In the genomic region with DNA sequence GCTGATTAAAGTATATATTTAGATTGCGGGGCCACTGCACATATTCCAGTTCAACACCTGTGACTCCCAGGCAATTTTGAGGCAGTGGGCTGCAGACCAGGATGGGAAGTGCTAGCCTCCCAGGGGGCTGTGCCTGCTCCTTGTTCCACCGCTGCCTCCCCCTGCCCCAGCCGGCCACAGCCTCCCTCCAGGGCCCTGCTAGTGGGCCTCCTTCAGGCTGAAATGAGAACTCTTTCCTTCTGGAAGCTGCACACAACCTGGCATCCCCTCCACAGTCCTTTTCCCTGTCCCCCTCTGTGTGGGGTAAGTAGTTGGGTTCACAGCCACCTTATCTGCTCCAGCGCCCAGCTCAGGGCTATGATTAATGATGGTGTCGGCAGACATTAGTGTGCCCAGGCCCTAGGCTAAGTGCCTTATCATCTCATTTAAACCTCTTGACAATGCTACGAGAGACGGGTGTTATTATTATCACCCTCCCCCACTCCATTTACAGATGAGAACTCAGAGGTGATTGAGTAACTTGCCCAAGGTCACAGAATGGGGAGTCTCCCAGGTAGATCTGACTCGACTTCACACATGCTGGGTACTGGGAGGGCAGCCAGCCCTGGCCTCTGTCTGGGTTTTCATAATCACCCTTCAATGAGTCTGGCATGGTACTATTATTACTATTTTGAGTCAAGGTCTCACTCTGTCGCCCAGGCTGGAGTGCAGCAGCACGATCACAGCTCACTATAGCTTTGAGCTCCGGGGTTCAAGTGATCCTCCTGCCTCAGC, we compare ENCODE assay signal across 1 cellular context.
TF ChIP-seq lines count a peak whose summit lies in the region.

No MANE protein-coding gene starts in this region.

TF ChIP-seq in GM12891, 5 proteins besides CTCF, POLR2A, EP300 and RAD21 (continued from another document):
- TF ChIP-seq POU2F2 (IDR thresholded peaks at IDR 0.05; ENCODE audit: low read depth, low read length) = no peak
